In the genomic region with DNA sequence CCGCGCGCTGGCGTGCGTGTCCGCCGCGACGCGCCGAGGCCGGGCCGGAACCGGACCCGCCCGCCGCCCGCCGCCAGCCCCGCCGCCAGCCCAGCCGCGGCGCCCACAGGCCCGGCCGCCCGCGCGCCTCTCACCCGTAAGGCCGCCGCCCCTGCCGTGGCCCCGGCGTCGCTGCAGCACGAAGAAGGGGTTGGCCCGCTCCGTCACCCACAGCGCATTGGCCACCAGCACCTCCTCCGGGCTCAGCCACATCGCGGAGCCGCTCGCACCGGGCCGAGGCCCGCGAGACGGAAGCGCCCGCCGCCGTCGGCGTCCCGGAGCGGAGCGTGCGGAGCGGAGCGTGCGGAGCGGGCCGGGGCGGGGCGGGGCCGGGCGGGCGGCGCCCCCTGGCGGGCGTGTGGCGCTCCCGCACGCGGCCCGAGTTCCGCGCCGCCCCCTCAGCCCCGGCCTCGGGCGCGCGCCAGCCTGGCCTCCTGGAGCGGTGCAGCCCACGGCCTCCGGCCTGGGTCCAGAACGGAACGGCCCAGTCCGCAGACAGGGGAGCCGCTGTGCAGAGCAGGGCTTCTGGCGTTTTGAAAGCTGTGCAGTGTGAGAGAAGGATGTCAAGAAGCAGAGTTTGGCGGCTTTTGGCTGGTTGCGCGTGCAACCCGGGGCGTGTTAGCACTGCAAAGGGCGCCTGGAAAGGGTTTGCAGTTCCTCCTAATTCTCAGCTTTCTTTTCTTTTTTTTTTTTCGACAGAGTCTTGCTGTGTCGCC, we compare ENCODE assay signal across 8 cellular contexts. TPM values are rescaled to one million over a fixed set of nuclear protein-coding genes. Genes with fewer than 3 reads are reported as not detected.
DNase-seq lines count a peak whose midpoint lies in the region; ATAC-seq and TF ChIP-seq lines count a peak whose summit lies in the region.

A gene (minus strand): TSS at position 328 of the 755 bp plus-strand sequence. CDS start 76 bp downstream, at position 252.

- H3K4me1 ChIP-seq in adrenal gland (replicated peaks in 1 of 2), result peaks cover 15 to 28% of the 10 kb centered on the region in 2 donors
- H3K4me1 ChIP-seq in heart right ventricle, result peaks cover 7 to 28% (median 20%) of the 10 kb centered on the region in 9 donors
- peaks cover 18 to 25% (median 22%) of the 10 kb centered on the region in 4 donors for H3K4me1 ChIP-seq in upper lobe of left lung

- peak within 1 kb of the TSS in 3 of 4 donors; percentile 18 to 70 (median 66) for H3K4me3 ChIP-seq in adrenal gland
- H3K4me3 ChIP-seq in heart right ventricle, result peak within 1 kb of the TSS; percentile 1 to 74 (median 65)
- H3K4me3 ChIP-seq in upper lobe of left lung, result peak within 1 kb of the TSS; percentile 63 to 90 (median 78)

- H3K4me1 Mint-ChIP-seq in IgD-negative memory B cell (peaks cover 11 to 16% (median 11%) of the 10 kb centered on the region in 3 donors), progenitor cell of endocrine pancreas (ENCODE audit: low read depth) (peaks cover 3% of the 10 kb centered on the region)

- H3K27ac Mint-ChIP-seq in IgD-negative memory B cell (peak within 1 kb of the TSS in 2 of 3 donors; percentile 37 to 76), progenitor cell of endocrine pancreas (peak within 1 kb of the TSS; percentile 45)

- H3K27ac ChIP-seq in adrenal gland (peak within 1 kb of the TSS; percentile 13 to 93 (median 77)), heart right ventricle (peak within 1 kb of the TSS; percentile 23 to 83 (median 79)), upper lobe of left lung (peak within 1 kb of the TSS; percentile 60 to 84 (median 72))

- H3K36me3 ChIP-seq in adrenal gland (replicated peaks in 1 of 2), result peaks cover 0 to 20% of the 10 kb centered on the region in 2 donors
- H3K36me3 ChIP-seq in heart right ventricle, result peaks cover 0 to 29% (median 0%) of the 10 kb centered on the region in 9 donors
- peaks cover 0 to 22% (median 11%) of the 10 kb centered on the region in 4 donors for H3K36me3 ChIP-seq in upper lobe of left lung

- H3K4me3 Mint-ChIP-seq in IgD-negative memory B cell (peak within 1 kb of the TSS; percentile 83 to 93 (median 88)), progenitor cell of endocrine pancreas (ENCODE audit: low read depth) (peak within 1 kb of the TSS; percentile 83)

- peak in 1 of 2 donors; percentile 59 for TF ChIP-seq POLR2A in adrenal gland (IDR thresholded peaks at IDR 0.05)
- peak in 1 of 4 donors; percentile 57 for TF ChIP-seq POLR2A in upper lobe of left lung (IDR thresholded peaks at IDR 0.05)

- H3K27me3 Mint-ChIP-seq in IgD-negative memory B cell (no peaks in the 10 kb centered on the region), progenitor cell of endocrine pancreas (peaks cover 8% of the 10 kb centered on the region)

- H3K36me3 Mint-ChIP-seq in IgD-negative memory B cell, result no peaks in the 10 kb centered on the region
- H3K36me3 Mint-ChIP-seq in progenitor cell of endocrine pancreas (ENCODE audit: insufficient read depth), result peaks cover 7% of the 10 kb centered on the region

- no peaks in the 10 kb centered on the region for H3K9me3 Mint-ChIP-seq in IgD-negative memory B cell
- H3K9me3 Mint-ChIP-seq in progenitor cell of endocrine pancreas (ENCODE audit: low read depth), result no peaks in the 10 kb centered on the region

- 2 to 10% (median 4%) methylated on average over 8 to 102 of the region's 102 CpGs for WGBS in adrenal gland, 4 donors
- WGBS in heart right ventricle, 2 donors, result 1 to 3% methylated on average over 78 to 102 of the region's 102 CpGs
- 1 to 9% methylated on average over 9 to 23 of the region's 102 CpGs for WGBS in upper lobe of left lung, 2 donors

- TF ChIP-seq CTCF in adrenal gland (IDR thresholded peaks at IDR 0.05) (peak in 3 of 6 experiments; percentile 39 to 70 (median 51)), heart right ventricle (IDR thresholded peaks at IDR 0.05) (peak; percentile 28 to 76 (median 45)), progenitor cell of endocrine pancreas (IDR thresholded peaks at IDR 0.05; ENCODE audit: unreplicated experiment) (peak; percentile 51), upper lobe of left lung (IDR thresholded peaks at IDR 0.05) (peak; percentile 74 to 90 (median 85))

- DNase-seq in ELR (ENCODE audit: low read depth) (peak; percentile 77), T-helper 1 cell (peak; percentile 52 to 78 (median 63)), adrenal gland (peak; percentile 59 to 74 (median 69)), heart right ventricle (peak; percentile 54 to 79), progenitor cell of endocrine pancreas (ENCODE audit: low spot score, unreplicated experiment) (peak; percentile 52), upper lobe of left lung (peak; percentile 67 to 95)

- TF ChIP-seq EP300 in upper lobe of left lung (IDR thresholded peaks at IDR 0.05), result no peak

- ATAC-seq in GM21528 (IDR thresholded peaks at IDR 0.05; ENCODE audit: low FRiP score, unreplicated experiment) (peak; percentile 81), heart right ventricle (peak; percentile 86 to 96 (median 90)), upper lobe of left lung (ENCODE audit: low FRiP score in 2 of 2) (peak; percentile 85 to 96)

- no peaks in the 10 kb centered on the region for H3K27me3 ChIP-seq in adrenal gland
- no peaks in the 10 kb centered on the region for H3K27me3 ChIP-seq in heart right ventricle
- no peaks in the 10 kb centered on the region for H3K27me3 ChIP-seq in upper lobe of left lung

- no peaks in the 10 kb centered on the region for H3K9me3 ChIP-seq in adrenal gland (replicated peaks in 1 of 3)
- H3K9me3 ChIP-seq in heart right ventricle, result no peaks in the 10 kb centered on the region
- no peaks in the 10 kb centered on the region for H3K9me3 ChIP-seq in upper lobe of left lung

- intact Hi-C loops in adrenal gland (cut with DNase I) (loop anchor here (10.0 kb wide), 4 partner anchors 83 to 177 kb away; a partner anchor contains a TSS), heart right ventricle (cut with DNase I) (loop anchor here in 6 of 10 donors (1.0 to 10.0 kb wide), 10 partner anchors 35 to 243 kb away; a partner anchor contains a TSS)

RNA-seq across cellular contexts. Expression of the gene that starts here (rescaled TPM):
- polyA plus RNA-seq in IgD-negative memory B cell, result 57.2 TPM
- total RNA-seq in adrenal gland, result 100 to 1,000 TPM in 7 of 8 donors, 10 to 100 TPM in 1; 91.9 to 192 (median 162) TPM
- polyA plus RNA-seq in adrenal gland, result 100 to 1,000 TPM in 1 of 3 donors, 10 to 100 TPM in 2; 80.9 to 127 (median 87.0) TPM
- total RNA-seq in heart right ventricle, result 10 to 100 TPM; 26.0 to 52.1 (median 33.7) TPM
- 10 to 100 TPM; 31.0 to 31.4 TPM for polyA plus RNA-seq in heart right ventricle
- 128 and 135 TPM in 2 replicates for total RNA-seq in progenitor cell of endocrine pancreas
- 100 to 1,000 TPM in 4 of 6 donors, 10 to 100 TPM in 2; 66.4 to 228 (median 110) TPM for total RNA-seq in upper lobe of left lung

Comparison
In these comparisons a context has a peak if more than half of its experiments do, and no peak if none do; other contexts are left out.
1. Peak in every context shown above with its lines: DNase-seq, ATAC-seq, H3K4me3 ChIP-seq and H3K27ac ChIP-seq.